In the genomic region with DNA sequence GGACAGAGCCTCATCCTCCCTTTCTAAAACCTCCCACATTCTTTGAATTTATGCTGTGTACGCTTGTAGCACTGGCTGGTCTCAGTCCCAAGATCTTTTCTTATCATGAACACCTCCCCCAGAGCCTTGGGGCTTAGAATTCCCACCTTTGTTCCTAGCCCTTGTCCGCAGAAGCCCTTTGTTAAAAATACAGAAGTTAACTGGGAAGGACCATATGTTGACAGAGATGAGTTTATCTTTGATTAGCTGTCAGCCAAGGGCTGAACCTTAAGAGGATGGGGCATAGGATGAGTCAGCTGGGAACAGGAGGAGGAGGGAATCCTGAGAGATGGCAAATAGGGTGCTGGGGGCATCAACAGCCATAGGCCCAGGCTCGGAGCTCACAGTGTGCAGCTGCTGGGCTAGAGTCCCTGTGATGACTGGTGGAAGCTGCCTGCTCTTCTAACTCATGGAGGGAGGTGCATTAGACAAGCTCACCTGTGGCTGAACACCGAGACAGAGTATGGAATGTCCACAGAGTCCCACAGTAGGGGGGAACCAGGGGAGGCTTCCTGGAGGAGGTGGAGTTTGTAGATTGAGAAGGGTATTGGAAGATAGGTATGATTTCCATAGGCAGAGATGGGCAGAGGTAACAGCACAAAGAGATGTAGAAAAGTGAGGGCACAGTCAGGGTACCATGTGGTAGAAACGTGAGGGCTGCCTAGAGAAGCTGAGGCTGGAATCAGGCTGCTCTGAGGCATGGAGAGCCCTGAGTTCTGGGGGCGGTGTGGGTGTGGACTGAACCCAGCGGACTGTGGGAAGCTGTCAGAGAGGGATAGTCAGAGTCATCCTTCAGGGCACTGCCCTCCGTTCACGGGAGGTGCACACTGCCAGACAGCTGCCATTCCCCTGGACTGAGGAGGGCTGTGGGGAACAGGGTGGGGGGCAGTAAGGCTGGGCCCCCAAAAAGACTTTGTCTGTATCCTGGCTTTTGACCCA, we compare ENCODE assay signal across 12 cellular contexts. TPM values are rescaled to one million over a fixed set of nuclear protein-coding genes. Genes with fewer than 3 reads are reported as not detected.
DNase-seq lines count a peak whose midpoint lies in the region; ATAC-seq and TF ChIP-seq lines count a peak whose summit lies in the region.
"Had no signal": no experiment of that assay in that cellular context is flagged by ENCODE, and none has a peak within 500 bp of the region (broad histone marks: within the 10 kb centered on the region; RNA-seq: fewer than 3 reads in every experiment).

No MANE protein-coding gene starts in this region.

- TF ChIP-seq CTCF in Caco-2 (IDR thresholded peaks at IDR 0.05; ENCODE audit: insufficient read depth in 1 of 2, low read depth in 1 of 2, low read length in 1 of 2, severe bottlenecking in 1 of 2, unreplicated experiment in 1 of 2) (no peak), colonic mucosa (IDR thresholded peaks at IDR 0.05) (no peak), omental fat pad (IDR thresholded peaks at IDR 0.05) (no peak)

- H3K4me1 ChIP-seq in Caco-2, result peaks cover 78% of the 10 kb centered on the region
- H3K4me1 ChIP-seq in colonic mucosa, result peaks cover 16% of the 10 kb centered on the region

- H3K36me3 Mint-ChIP-seq in Caco-2 (ENCODE audit: insufficient read depth, unreplicated experiment), result peaks cover 85% of the 10 kb centered on the region

- BruUV-seq in Caco-2 (replicated peaks; lab: Mats Ljungman, UMichigan), result no TSS peak

- no peak overlapping the region for H3K4me3 ChIP-seq in Caco-2 (ENCODE audit: low read depth, low read length)
- H3K4me3 ChIP-seq in colonic mucosa, result no peak overlapping the region

- H3K27ac ChIP-seq in colonic mucosa, result peak overlapping the region; percentile 53
- H3K27ac ChIP-seq: neutrophil had no signal

- POLR2A ChIA-PET in Caco-2 (lab: Charles Lee), result interaction anchor here (1.3 kb wide), 1 partner anchor 39 kb away, joined by 3 read pairs; no protein-coding TSS in a partner anchor

- peak overlapping the region; percentile 86 for H3K27ac Mint-ChIP-seq in Caco-2 (ENCODE audit: unreplicated experiment)
- H3K27ac Mint-ChIP-seq: endodermal cell had no signal

- H3K9me3 ChIP-seq in Caco-2, result no peaks in the 10 kb centered on the region
- H3K9me3 ChIP-seq in colonic mucosa, result no peaks in the 10 kb centered on the region
- H3K9me3 ChIP-seq: neutrophil had no signal

- intact Hi-C loops in Caco-2 (cut with micrococcal nuclease; ENCODE audit: unreplicated experiment), result loop anchor here (2.0 to 5.0 kb wide), 2 partner anchors 57 to 114 kb away; no protein-coding TSS in a partner anchor
- intact Hi-C loops in colonic mucosa (cut with DNase I), result no loop called here

- H3K9ac ChIP-seq in colonic mucosa (ENCODE audit: low read depth in 2 of 2, low read length in 2 of 2), result peak overlapping the region in 1 of 2 donors; percentile 6

- CTCF ChIA-PET in Caco-2 (lab: Charles Lee), result interaction anchor here (0.6 to 1.3 kb wide), 4 partner anchors 39 to 128 kb away, joined by 3 to 6 read pairs (median 4); no protein-coding TSS in a partner anchor

- H3K27me3 Mint-ChIP-seq in Caco-2 (ENCODE audit: insufficient read depth, unreplicated experiment), result no peaks in the 10 kb centered on the region

- H3K4me1 Mint-ChIP-seq in Caco-2 (ENCODE audit: low read depth, unreplicated experiment), result peaks cover 71% of the 10 kb centered on the region

- no peaks in the 10 kb centered on the region for H3K27me3 ChIP-seq in Caco-2 (replicated peaks; ENCODE audit: control insufficient read depth, insufficient read depth, low read length)
- H3K27me3 ChIP-seq in colonic mucosa, result no peaks in the 10 kb centered on the region
- H3K27me3 ChIP-seq: neutrophil had no signal

- H3K9me3 Mint-ChIP-seq in Caco-2 (ENCODE audit: unreplicated experiment), result no peaks in the 10 kb centered on the region
- H3K9me3 Mint-ChIP-seq: endodermal cell had no signal

- peak overlapping the region; percentile 7 for H3K4me3 Mint-ChIP-seq in Caco-2 (ENCODE audit: unreplicated experiment)
- H3K4me3 Mint-ChIP-seq: endodermal cell had no signal

- ATAC-seq in omental fat pad (ENCODE audit: low FRiP score) (peak; percentile 59), HG02852 (IDR thresholded peaks at IDR 0.05; ENCODE audit: unreplicated experiment) (no peak), GM21528 (IDR thresholded peaks at IDR 0.05; ENCODE audit: low FRiP score, unreplicated experiment) (no peak)

- H3K36me3 ChIP-seq in Caco-2 (ENCODE audit: control insufficient read depth, insufficient read depth, low read length) (peaks cover 2% of the 10 kb centered on the region; the same call in 1 of the 2 replicates), colonic mucosa (no peaks in the 10 kb centered on the region)
- H3K36me3 ChIP-seq: neutrophil had no signal

- DNase-seq in Caco-2 (peak; percentile 62 to 67), NCI-H2171 (lab: John Stamatoyannopoulos, UW) (peak; percentile 8), colonic mucosa (no peak), omental fat pad (ENCODE audit: low spot score) (no peak), NCI-H1417 treated with DMSO at 0.1 percent for 48 hours (lab: John Stamatoyannopoulos, UW) (no peak), HPDE6-E6E7 (ENCODE audit: extremely low spot score) (no peak)
- DNase-seq: activated effector memory CD4-positive, alpha-beta T cell treated with anti-CD3 and anti-CD28 coated beads, Interleukin-2, amount 50 U/mL, for 16 hours; endodermal cell; stimulated activated CD4-positive, alpha-beta T cell treated with anti-CD3 and anti-CD28 coated beads, Interleukin-4, amount 100 ng/mL, for 24 hours had no signal

RNA-seq across cellular contexts. Expression of a gene that starts 9.9 kb away (rescaled TPM):
- total RNA-seq in Caco-2 (2022) (247 and 272 TPM in 2 replicates), colonic mucosa (100 to 1,000 TPM; 194 TPM), omental fat pad (100 to 1,000 TPM in 1 of 4 donors, 10 to 100 TPM in 3; 34.3 to 143 (median 57.0) TPM)

Comparison
In these comparisons a context has a peak if more than half of its experiments do, and no peak if none do; other contexts are left out.
1. DNase-seq: peak in Caco-2 (2 of 2) and NCI-H2171 (single experiment); none in colonic mucosa (single experiment), omental fat pad (single experiment), NCI-H1417 treated with DMSO at 0.1 percent for 48 hours (single experiment) and HPDE6-E6E7 (single experiment).